Comparison of ENCODE assay signal across 30 cellular contexts in the genomic region with DNA sequence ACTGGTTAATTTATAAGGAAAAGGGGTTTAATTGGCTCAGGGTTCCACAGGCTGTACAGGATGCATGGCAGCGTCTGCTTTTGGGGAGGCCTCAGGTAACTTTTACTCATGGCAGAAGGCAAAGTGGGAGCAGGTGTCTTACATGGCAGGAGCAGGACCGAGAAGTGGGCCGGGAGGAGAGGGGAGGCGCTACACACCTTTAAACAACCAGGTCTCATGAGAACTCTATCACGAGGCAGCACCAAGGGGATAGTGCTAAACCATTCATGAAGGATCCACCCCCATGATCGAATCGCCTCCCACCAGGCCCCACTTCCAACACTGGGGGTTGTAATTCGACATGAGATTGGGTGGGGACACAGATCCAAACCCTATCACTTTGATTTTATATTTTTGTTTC. TPM values are rescaled to one million over a fixed set of nuclear protein-coding genes. Genes with fewer than 3 reads are reported as not detected.
DNase-seq lines count a peak whose midpoint lies in the region; ATAC-seq, FAIRE-seq and TF ChIP-seq lines count a peak whose summit lies in the region.
"Had no signal": no experiment of that assay in that cellular context is flagged by ENCODE, and none has a peak within 500 bp of the region (broad histone marks: within the 10 kb centered on the region; RNA-seq: fewer than 3 reads in every experiment).

No MANE protein-coding gene starts in this region.

- H3K4me3 ChIP-seq in H1 (ENCODE audit: extremely low read depth in 1 of 4, insufficient read depth in 2 of 4, low read depth in 3 of 4, low read length in 4 of 4) (no peak overlapping the region), mesenchymal stem cell (ENCODE audit: insufficient read depth in 1 of 2, low read depth in 1 of 2, low read length in 2 of 2) (no peak overlapping the region)
- H3K4me3 ChIP-seq: BLaER1, GM12878 had no signal

- H2AK5ac ChIP-seq in H9 (ENCODE audit: insufficient read length, low read length) (no peak overlapping the region), H1 (ENCODE audit: low read depth, low read length) (no peak overlapping the region), mesenchymal stem cell (ENCODE audit: low read length, severe bottlenecking) (peak overlapping the region; percentile 53)

- H3K36me3 ChIP-seq in H1 (ENCODE audit: control insufficient read depth in 2 of 4, insufficient read depth in 4 of 4, low read length in 3 of 4) (no peaks in the 10 kb centered on the region), mesenchymal stem cell (ENCODE audit: control insufficient read depth in 1 of 2, insufficient read depth in 2 of 2, low read depth in 1 of 2, low read length in 2 of 2) (no peaks in the 10 kb centered on the region)
- H3K36me3 ChIP-seq: BE2C, BLaER1 had no signal

- no peaks in the 10 kb centered on the region for H3K27me3 ChIP-seq in H9 (ENCODE audit: insufficient read depth, low read length)
- H3K27me3 ChIP-seq in H1 (replicated peaks in 1 of 4; ENCODE audit: control insufficient read depth in 3 of 4, extremely low read depth in 1 of 4, insufficient read depth in 3 of 4, low read length in 3 of 4) = no peaks in the 10 kb centered on the region
- peaks cover 0 to 4% of the 10 kb centered on the region in 2 experiments for H3K27me3 ChIP-seq in mesenchymal stem cell (ENCODE audit: control insufficient read depth in 1 of 2, insufficient read depth in 1 of 2, low read length in 2 of 2)
- H3K27me3 ChIP-seq: BLaER1 had no signal

- H3K23me2 ChIP-seq in H9 (ENCODE audit: insufficient read length, low read depth, low read length, poor library complexity, severe bottlenecking) (no peaks in the 10 kb centered on the region), H1 (ENCODE audit: low read depth, low read length) (no peaks in the 10 kb centered on the region)

- no peak overlapping the region for H3T11ph ChIP-seq in H9 (ENCODE audit: low read length)

- H3K9ac ChIP-seq in H9 (ENCODE audit: extremely low read depth, insufficient read length, low read length) = no peak overlapping the region
- H3K9ac ChIP-seq in H1 (replicated peaks in 1 of 4; ENCODE audit: extremely low read depth in 1 of 4, low read depth in 3 of 4, low read length in 3 of 4) = no peak overlapping the region
- no peak overlapping the region for H3K9ac ChIP-seq in mesenchymal stem cell (ENCODE audit: low read length)
- H3K9ac ChIP-seq: BLaER1 had no signal

- TF ChIP-seq RAD21 in H1 (IDR thresholded peaks at IDR 0.05 in 1 of 2, conservative IDR thresholded peaks at IDR 0.05 in 1 of 2; ENCODE audit: low read depth in 2 of 2, low read length in 2 of 2) = 0 out of 4 replicates have a peak, but pooled peaks have one; percentile 2 to 6

- FAIRE-seq in H1 (lab: Jason Lieb, UNC) = no peak
- FAIRE-seq: GM12878, GM12892, GM18507 had no signal

- no peak overlapping the region for H3K18ac ChIP-seq in H9 (ENCODE audit: insufficient read length, low read depth, low read length)
- H3K18ac ChIP-seq in H1 (ENCODE audit: extremely low read depth, low read length) = no peak overlapping the region
- H3K18ac ChIP-seq in mesenchymal stem cell (ENCODE audit: low read depth in 1 of 2, low read length in 2 of 2) = no peak overlapping the region

- no peaks in the 10 kb centered on the region for H3K79me1 ChIP-seq in H9 (ENCODE audit: insufficient read depth, low read depth, low read length, poor library complexity, severe bottlenecking)
- no peaks in the 10 kb centered on the region for H3K79me1 ChIP-seq in H1 (ENCODE audit: low read depth, low read length)
- H3K79me1 ChIP-seq in mesenchymal stem cell (replicated peaks; ENCODE audit: low read length, poor library complexity, severe bottlenecking) = no peaks in the 10 kb centered on the region

- H3K4me1 ChIP-seq in H9 (ENCODE audit: insufficient read depth, low read length) = no peaks in the 10 kb centered on the region
- H3K4me1 ChIP-seq in H1 (replicated peaks in 1 of 4; ENCODE audit: control insufficient read depth in 3 of 4, insufficient read depth in 4 of 4, low read length in 3 of 4) = no peaks in the 10 kb centered on the region; a peak in 1 of 7 replicates
- H3K4me1 ChIP-seq in mesenchymal stem cell (ENCODE audit: control insufficient read depth, insufficient read depth, low read depth, low read length) = peaks cover 9% of the 10 kb centered on the region
- H3K4me1 ChIP-seq: BE2C, BLaER1 had no signal

- H3K4ac ChIP-seq in H9 (ENCODE audit: low read depth, low read length) (no peak overlapping the region), H1 (replicated peaks; ENCODE audit: insufficient read length, low read depth, low read length) (no peak overlapping the region), mesenchymal stem cell (ENCODE audit: low read depth in 1 of 2, low read length in 2 of 2) (no peak overlapping the region)

- CTCF ChIA-PET in H1 (lab: Charles Lee; ENCODE audit: partially characterized antibody) = no interaction called here

- H3K27ac Mint-ChIP-seq in H9 = no peak overlapping the region
- H3K27ac Mint-ChIP-seq: CD14-positive monocyte; CD4-positive, alpha-beta memory T cell had no signal

- WGBS in H9 (ENCODE audit: extremely low coverage, insufficient read length, low lambda C conversion rate) = no CpG with 5 or more reads among the region's 8 CpGs
- WGBS in H1 (ENCODE audit: extremely low coverage in 1 of 2, insufficient coverage in 1 of 2, insufficient read length in 1 of 2, insufficient replicate concordance in 2 of 2, low coverage in 1 of 2, low lambda C conversion rate in 2 of 2, missing lambda C conversion rate in 1 of 2), 2 experiments = 63% methylated on average over 8 of the region's 8 CpGs; no CpG with 5 or more reads in 1 of the 2 experiments
- 75% methylated on average over 4 of the region's 8 CpGs for WGBS in mesenchymal stem cell

- H3K27ac ChIP-seq in H9 (ENCODE audit: insufficient read length, low read depth, low read length) (no peak overlapping the region), H1 (ENCODE audit: low read depth, low read length) (no peak overlapping the region), mesenchymal stem cell (ENCODE audit: low read length, poor library complexity, severe bottlenecking) (no peak overlapping the region)
- H3K27ac ChIP-seq: BLaER1 had no signal

- no peak overlapping the region for H4K5ac ChIP-seq in H9 (ENCODE audit: insufficient read length, low read depth, low read length)
- no peak overlapping the region for H4K5ac ChIP-seq in H1 (ENCODE audit: insufficient read length, low read depth, low read length)

- POLR2A ChIA-PET in H1 (lab: Charles Lee; ENCODE audit: partially characterized antibody) = no interaction called here

- H2BK120ac ChIP-seq in H9 (ENCODE audit: low read depth, low read length, poor library complexity, severe bottlenecking) = no peak overlapping the region
- no peak overlapping the region for H2BK120ac ChIP-seq in H1 (replicated peaks; ENCODE audit: low read depth, low read length)
- no peak overlapping the region for H2BK120ac ChIP-seq in mesenchymal stem cell (ENCODE audit: low read depth, low read length)

- DNase-seq in H9 = peak; percentile 40
- no peak for DNase-seq in H1 (ENCODE audit: low read depth in 1 of 2, low spot score in 2 of 2)
- no peak for DNase-seq in mesenchymal stem cell
- no peak for DNase-seq in stimulated activated CD4-positive, alpha-beta T cell treated with anti-CD3 and anti-CD28 coated beads, Interleukin-2, amount 100 ng/mL, for 24 hours
- DNase-seq in activated T-cell treated with anti-CD3 and anti-CD28 coated beads, Interleukin-2, amount 50 U/mL, for 1 hour = no peak
- DNase-seq: 8988T; ACHN; BE2C; C1 segment of cervical spinal cord; CD4-positive, alpha-beta memory T cell; CD4-positive, CD25-positive, alpha-beta regulatory T cell; CD8-positive, alpha-beta memory T cell; COR-L47; DMS 273 treated with DMSO at 0.1 percent for 48 hours; DMS153; DMS53; DMS79; DND-41; EL; GDM1 had no signal

- no peak overlapping the region for H3K4me3 Mint-ChIP-seq in H9
- H3K4me3 Mint-ChIP-seq: CD4-positive, alpha-beta memory T cell; CD4-positive, CD25-positive, alpha-beta regulatory T cell; CD8-positive, alpha-beta memory T cell had no signal

- TF ChIP-seq POLR2A in H1 (IDR thresholded peaks at IDR 0.05; ENCODE audit: control extremely low read depth in 1 of 2, low read depth in 2 of 2, low read length in 2 of 2) = no peak

- H2AFZ ChIP-seq in H9 (ENCODE audit: low read length) (no peak overlapping the region), H1 (ENCODE audit: low read length) (no peak overlapping the region), mesenchymal stem cell (ENCODE audit: low read depth, low read length) (no peak overlapping the region)

- no peaks in the 10 kb centered on the region; the same call in 1 of the 2 replicates for H3K27me3 Mint-ChIP-seq in H9 (ENCODE audit: low read depth)

- no peaks in the 10 kb centered on the region for H3K9me3 ChIP-seq in H9 (ENCODE audit: control insufficient read depth, low read depth, low read length)
- H3K9me3 ChIP-seq in H1 (ENCODE audit: insufficient read depth in 2 of 2, low read depth in 1 of 2, low read length in 1 of 2) = no peaks in the 10 kb centered on the region
- H3K9me3 ChIP-seq in mesenchymal stem cell (ENCODE audit: control insufficient read depth, low read length) = no peaks in the 10 kb centered on the region
- H3K9me3 ChIP-seq: BE2C, BLaER1 had no signal

- H4K91ac ChIP-seq in H9 (ENCODE audit: insufficient read length, low read depth, low read length) (no peak overlapping the region), H1 (replicated peaks; ENCODE audit: insufficient read length, low read length) (no peak overlapping the region), mesenchymal stem cell (ENCODE audit: low read length) (no peak overlapping the region)

- no peak for ATAC-seq in GM21515 (IDR thresholded peaks at IDR 0.05; ENCODE audit: unreplicated experiment)
- ATAC-seq: GM12878 had no signal

- no peaks in the 10 kb centered on the region for H3K36me3 Mint-ChIP-seq in H9 (ENCODE audit: insufficient read depth in 1 of 3, low read depth in 3 of 3)
- H3K36me3 Mint-ChIP-seq: CD14-positive monocyte; CD4-positive, alpha-beta memory T cell; CD4-positive, CD25-positive, alpha-beta regulatory T cell had no signal

- no peaks in the 10 kb centered on the region for H3K9me3 Mint-ChIP-seq in H9
- H3K9me3 Mint-ChIP-seq: CD8-positive, alpha-beta memory T cell had no signal

- H4K20me1 ChIP-seq in H9 (ENCODE audit: control insufficient read depth, insufficient read depth, insufficient read length) (no peaks in the 10 kb centered on the region), H1 (replicated peaks in 1 of 2; ENCODE audit: control insufficient read depth in 1 of 2, insufficient read depth in 2 of 2, low read length in 2 of 2) (no peaks in the 10 kb centered on the region)
- H4K20me1 ChIP-seq: BLaER1 had no signal

- H3K79me2 ChIP-seq in H9 (ENCODE audit: insufficient read depth, low read length) (no peaks in the 10 kb centered on the region), H1 (ENCODE audit: control insufficient read depth in 1 of 2, insufficient read depth in 2 of 2, low read length in 2 of 2) (no peaks in the 10 kb centered on the region)

- no peak overlapping the region for H2BK5ac ChIP-seq in H9 (ENCODE audit: insufficient read length, low read length)
- no peak overlapping the region for H2BK5ac ChIP-seq in H1 (ENCODE audit: low read depth, low read length)
- H2BK5ac ChIP-seq in mesenchymal stem cell (ENCODE audit: low read depth, low read length, poor library complexity, severe bottlenecking) = no peak overlapping the region

- no peak for TF ChIP-seq EP300 in H1 (IDR thresholded peaks at IDR 0.05; ENCODE audit: borderline replicate concordance in 1 of 2, low read depth in 2 of 2, low read length in 2 of 2)

- no peak overlapping the region for H2BK15ac ChIP-seq in H9 (ENCODE audit: low read depth, low read length)
- no peak overlapping the region for H2BK15ac ChIP-seq in H1 (ENCODE audit: low read length)
- H2BK15ac ChIP-seq in mesenchymal stem cell (ENCODE audit: low read depth, poor library complexity, severe bottlenecking) = no peak overlapping the region

- H3K4me2 ChIP-seq in H9 (ENCODE audit: insufficient read depth, insufficient read length, low read length) (no peak overlapping the region), H1 (ENCODE audit: insufficient read depth in 1 of 2, low read depth in 2 of 2, low read length in 2 of 2) (no peak overlapping the region), mesenchymal stem cell (ENCODE audit: low read length, poor library complexity, severe bottlenecking) (no peak overlapping the region)
- H3K4me2 ChIP-seq: BLaER1 had no signal

- H3K56ac ChIP-seq in H9 (ENCODE audit: insufficient read length, low read depth, low read length) (no peak overlapping the region), H1 (replicated peaks; ENCODE audit: insufficient read length, low read depth, low read length) (no peak overlapping the region)

- TF ChIP-seq CTCF in H9 (conservative IDR thresholded peaks at IDR 0.05) = no peak
- no peak for TF ChIP-seq CTCF in H1 (IDR thresholded peaks at IDR 0.05; ENCODE audit: control extremely low read depth in 1 of 3, insufficient read depth in 1 of 3, low read depth in 1 of 3, low read length in 3 of 3)

- H2BK12ac ChIP-seq in H9 (ENCODE audit: insufficient read length, low read depth, low read length) (no peak overlapping the region), H1 (ENCODE audit: low read depth, low read length) (no peak overlapping the region), mesenchymal stem cell (ENCODE audit: low read length in 2 of 2) (no peak overlapping the region)

- H3K23ac ChIP-seq in H9 (ENCODE audit: insufficient read length, low read depth, low read length) (no peak overlapping the region), H1 (ENCODE audit: insufficient read length) (no peak overlapping the region), mesenchymal stem cell (ENCODE audit: low read length in 2 of 2) (no peak overlapping the region)

- no peak overlapping the region for H3K14ac ChIP-seq in H9 (ENCODE audit: insufficient read depth, low read length)
- no peak overlapping the region for H3K14ac ChIP-seq in H1 (ENCODE audit: insufficient read length)
- H3K14ac ChIP-seq in mesenchymal stem cell (ENCODE audit: low read length in 2 of 2) = no peak overlapping the region

- peaks cover 0 to 2% of the 10 kb centered on the region in 2 experiments; a peak in 1 of 4 replicates for H3K4me1 Mint-ChIP-seq in H9
- H3K4me1 Mint-ChIP-seq: CD14-positive monocyte; CD4-positive, alpha-beta memory T cell; CD4-positive, CD25-positive, alpha-beta regulatory T cell; CD8-positive, alpha-beta memory T cell had no signal

- H2BK20ac ChIP-seq in H9 (ENCODE audit: low read depth, low read length, poor library complexity, severe bottlenecking) (no peak overlapping the region), H1 (ENCODE audit: low read length) (no peak overlapping the region)

- H4K8ac ChIP-seq in H9 (replicated peaks; ENCODE audit: insufficient read length, low read depth, low read length) = no peak overlapping the region
- no peak overlapping the region for H4K8ac ChIP-seq in H1 (ENCODE audit: extremely low read depth, insufficient read depth, low read length)
- no peak overlapping the region for H4K8ac ChIP-seq in mesenchymal stem cell (ENCODE audit: low read length)

RNA-seq across cellular contexts. Expression of a gene that starts 21.7 kb away (rescaled TPM):
- total RNA-seq in H9 (2021) = 0.42 TPM in 2 replicates
- total RNA-seq in H1 (2021; fragmentation: NEBNext Ultra II Directional; extraction: Animal tissue kit (Norgen Biotek cat#: 25700)) = 1.0 and 1.5 TPM in 2 replicates
- 2.2 and 3.2 TPM in 2 replicates for polyA plus RNA-seq in H1 (2011; rRNA removed)
- 2.7 TPM for polyA plus RNA-seq in H1 (2011; cell fraction: cytosol; rRNA removed)
- 1.4 TPM for polyA plus RNA-seq in H1 (2011; cell fraction: nucleus; rRNA removed)
- polyA plus RNA-seq in H1 (2012, experiment 1 of 2) = 1.0 to 1.8 TPM (median 1.3 TPM) in 4 replicates
- polyA plus RNA-seq in H1 (2012, experiment 2 of 2) = 1.2 TPM
- polyA plus RNA-seq in H1 (2013, experiment 1 of 2) = 1.5 TPM
- polyA plus RNA-seq in H1 (2013, experiment 2 of 2) = 2.4 TPM
- polyA minus RNA-seq in H1 (2011; rRNA and poly(A)+ RNA removed) = 0.68 and 1.4 TPM in 2 replicates
- 1.2 TPM for polyA minus RNA-seq in H1 (2011; cell fraction: cytosol; rRNA and poly(A)+ RNA removed)
- 1.6 TPM for polyA minus RNA-seq in H1 (2011; cell fraction: nucleus; rRNA and poly(A)+ RNA removed)
- polyA plus RNA-seq in mesenchymal stem cell (2013, experiment 1 of 2) = 0.47 TPM
- 0.56 TPM for polyA plus RNA-seq in mesenchymal stem cell (2013, experiment 2 of 2)
- total RNA-seq: CD4-positive, CD25-positive, alpha-beta regulatory T cell; CD8-positive, alpha-beta memory T cell; G401; GM12878 had no signal
- polyA plus RNA-seq: CD14-positive monocyte; CD4-positive, CD25-positive, alpha-beta regulatory T cell; GM12878 had no signal

RNA-seq across cellular contexts. Expression of a gene that starts 31.0 kb away (rescaled TPM):
- total RNA-seq in H9 (2021) = not detected in 2 replicates
- not detected in 2 replicates for total RNA-seq in H1 (2021; fragmentation: NEBNext Ultra II Directional; extraction: Animal tissue kit (Norgen Biotek cat#: 25700))
- not detected in 2 replicates for polyA plus RNA-seq in H1 (2011; rRNA removed)
- polyA plus RNA-seq in H1 (2011; cell fraction: cytosol; rRNA removed) = not detected
- not detected for polyA plus RNA-seq in H1 (2011; cell fraction: nucleus; rRNA removed)
- polyA plus RNA-seq in H1 (2012, experiment 1 of 2) = not detected in 4 replicates
- polyA plus RNA-seq in H1 (2012, experiment 2 of 2) = not detected
- polyA plus RNA-seq in H1 (2013, experiment 1 of 2) = not detected
- not detected for polyA plus RNA-seq in H1 (2013, experiment 2 of 2)
- polyA minus RNA-seq in H1 (2011; rRNA and poly(A)+ RNA removed) = not detected in 2 replicates
- polyA minus RNA-seq in H1 (2011; cell fraction: cytosol; rRNA and poly(A)+ RNA removed) = not detected
- not detected for polyA minus RNA-seq in H1 (2011; cell fraction: nucleus; rRNA and poly(A)+ RNA removed)
- polyA plus RNA-seq in mesenchymal stem cell (2013, experiment 1 of 2) = not detected
- polyA plus RNA-seq in mesenchymal stem cell (2013, experiment 2 of 2) = not detected
- total RNA-seq: A673; CD4-positive, alpha-beta memory T cell; CD4-positive, CD25-positive, alpha-beta regulatory T cell; CD8-positive, alpha-beta memory T cell; Daoy; G401; GM12878 had no signal
- polyA plus RNA-seq: AG04450; CD14-positive monocyte; CD4-positive, alpha-beta memory T cell; CD4-positive, CD25-positive, alpha-beta regulatory T cell; CD8-positive, alpha-beta memory T cell; GM12878 had no signal
